1 cellular context compared by ENCODE assay signal in genomic region chr7:75819711-75820110, GRCh38.
TF ChIP-seq lines count a peak whose summit lies in the region.

No MANE protein-coding gene starts in this region.

TF ChIP-seq in HepG2, 621 proteins besides CTCF, POLR2A, EP300 and RAD21:
- TF ChIP-seq ZBTB10 (CRISPR knock-in tag; IDR thresholded peaks at IDR 0.05; ENCODE audit: borderline replicate concordance): no peak
- no peak for TF ChIP-seq ZNF816 (CRISPR knock-in tag; IDR thresholded peaks at IDR 0.05; ENCODE audit: borderline replicate concordance)
- TF ChIP-seq ATF7-NPFF (CRISPR knock-in tag; IDR thresholded peaks at IDR 0.05; ENCODE audit: low read depth): no peak
- TF ChIP-seq ARNTL (CRISPR knock-in tag; IDR thresholded peaks at IDR 0.05): no peak
- TF ChIP-seq BHLHE40 (IDR thresholded peaks at IDR 0.05; ENCODE audit: low read length): no peak
- no peak for TF ChIP-seq ZNF883 (CRISPR knock-in tag; IDR thresholded peaks at IDR 0.05; ENCODE audit: not compliant biosample characterization)
- TF ChIP-seq ZNF615 (CRISPR knock-in tag; IDR thresholded peaks at IDR 0.05; ENCODE audit: borderline replicate concordance): no peak
- TF ChIP-seq ZNF569 (CRISPR knock-in tag; IDR thresholded peaks at IDR 0.05; ENCODE audit: borderline replicate concordance): no peak
- no peak for TF ChIP-seq MED13 (CRISPR knock-in tag; IDR thresholded peaks at IDR 0.05)
- TF ChIP-seq PPARG (CRISPR knock-in tag; conservative IDR thresholded peaks at IDR 0.05): no peak
- TF ChIP-seq ARHGAP35 (CRISPR knock-in tag; IDR thresholded peaks at IDR 0.05; ENCODE audit: borderline replicate concordance): no peak
- no peak for TF ChIP-seq ZNF780A (CRISPR knock-in tag; IDR thresholded peaks at IDR 0.05)
- no peak for TF ChIP-seq FOSL1 (CRISPR knock-in tag; IDR thresholded peaks at IDR 0.05; ENCODE audit: borderline replicate concordance)
- TF ChIP-seq JUN (CRISPR knock-in tag; IDR thresholded peaks at IDR 0.05): no peak
- TF ChIP-seq HIC2 (CRISPR knock-in tag; IDR thresholded peaks at IDR 0.05; ENCODE audit: low read depth): no peak
- TF ChIP-seq ZNF280D (CRISPR knock-in tag; IDR thresholded peaks at IDR 0.05): no peak
- TF ChIP-seq PHB2 (IDR thresholded peaks at IDR 0.05; ENCODE audit: partially characterized antibody): no peak
- TF ChIP-seq MATR3 (CRISPR knock-in tag; IDR thresholded peaks at IDR 0.05): no peak
- TF ChIP-seq POLR2AphosphoS2 (IDR thresholded peaks at IDR 0.05; ENCODE audit: low read depth, low read length): no peak
